In genomic region chr6:149393002-149393679, GRCh38 we compare ENCODE assay signal across 26 cellular contexts. TPM values are rescaled to one million over a fixed set of nuclear protein-coding genes. Genes with fewer than 3 reads are reported as not detected.
DNase-seq lines count a peak whose midpoint lies in the region; ATAC-seq and TF ChIP-seq lines count a peak whose summit lies in the region.
"Had no signal": no experiment of that assay in that cellular context is flagged by ENCODE, and none has a peak within 500 bp of the region (broad histone marks: within the 10 kb centered on the region; RNA-seq: fewer than 3 reads in every experiment).

No MANE protein-coding gene starts in this region.

- POLR2A ChIA-PET in PC-3 (lab: Charles Lee; ENCODE audit: unreplicated experiment), result interaction anchor here (0.6 kb wide), 1 partner anchor 75 kb away, joined by 3 read pairs; the partner anchor contains the start of gene TAB2

- H2AFZ ChIP-seq in PC-3 (ENCODE audit: low read length), result no peak overlapping the region
- H2AFZ ChIP-seq: neural progenitor cell had no signal

- H3K4me3 ChIP-seq in PC-3 (ENCODE audit: low read length), result no peak overlapping the region
- no peak overlapping the region for H3K4me3 ChIP-seq in choroid plexus epithelial cell (ENCODE audit: low read depth, low read length)
- H3K4me3 ChIP-seq in body of pancreas, result no peak overlapping the region
- H3K4me3 ChIP-seq: coronary artery, neural progenitor cell, suprapubic skin had no signal

- no peak for TF ChIP-seq POLR2A in body of pancreas (IDR thresholded peaks at IDR 0.05)

- H3K4me1 ChIP-seq in PC-3 (ENCODE audit: insufficient read depth, low read length) (peaks cover 10% of the 10 kb centered on the region), body of pancreas (peaks cover 25% of the 10 kb centered on the region)
- H3K4me1 ChIP-seq: neural progenitor cell had no signal

- H3K9me3 ChIP-seq in PC-3 (ENCODE audit: low read length), result no peaks in the 10 kb centered on the region
- no peaks in the 10 kb centered on the region for H3K9me3 ChIP-seq in body of pancreas
- H3K9me3 ChIP-seq: BE2C, suprapubic skin had no signal

- H3K4me2 ChIP-seq in PC-3 (ENCODE audit: low read length), result no peak overlapping the region
- H3K4me2 ChIP-seq: neural progenitor cell had no signal

- H3K9ac ChIP-seq in PC-3 (ENCODE audit: low read length), result no peak overlapping the region
- H3K9ac ChIP-seq: neural progenitor cell had no signal

- no TSS peak for BruUV-seq in PC-3 (replicated peaks; lab: Mats Ljungman, UMichigan)

- peak; percentile 24; the same call in 1 of the 2 replicates for ATAC-seq in PC-3
- ATAC-seq in body of pancreas, result no peak
- ATAC-seq: left ventricle myocardium superior had no signal

- no peaks in the 10 kb centered on the region for H3K9me2 ChIP-seq in PC-3 (replicated peaks; ENCODE audit: low read length)

- CTCF ChIA-PET in PC-3 (lab: Charles Lee), result no interaction called here

- no peak overlapping the region for H3K27ac ChIP-seq in PC-3 (ENCODE audit: low read length)
- H3K27ac ChIP-seq in body of pancreas, result no peak overlapping the region
- H3K27ac ChIP-seq: 22Rv1, brain microvascular endothelial cell, coronary artery, neural progenitor cell, suprapubic skin had no signal

- DNase-seq in NCI-H2171 treated with DMSO at 0.1 percent for 48 hours (lab: John Stamatoyannopoulos, UW) (peak; percentile 19), NCI-H2171 (lab: John Stamatoyannopoulos, UW) (no peak), AG08395 (ENCODE audit: low spot score) (peak; percentile 4), PC-3 (no peak), choroid plexus epithelial cell (ENCODE audit: low read depth) (peak; percentile 61), GOT3 (lab: John Stamatoyannopoulos, UW) (no peak), mesenteric fat pad (ENCODE audit: low spot score) (no peak), body of pancreas (no peak)
- DNase-seq: activated B cell treated with CpG ODN at 0.5 μM for 24 hours; activated naive CD8-positive, alpha-beta T cell treated with anti-CD3 and anti-CD28 coated beads, Interleukin-2, amount 10 ng/mL, durations not matched to agents 7 days and 5 days; BE2C; brain microvascular endothelial cell; Calu3; Karpas-422; left ventricle myocardium superior; NCI-H1092; NCI-H2081 treated with DMSO at 0.1 percent for 48 hours; NCI-H510A; NK-92 treated with Interleukin-12 subunit alpha and Interleukin-12 subunit beta, amount 100 ng/mL, for 24 hours; stimulated activated CD4-positive, alpha-beta T cell treated with anti-CD3 and anti-CD28 coated beads, Interleukin-4, amount 100 ng/mL, for 1 hour; T1000 had no signal

- intact Hi-C loops in PC-3 (cut with micrococcal nuclease), result no loop called here
- intact Hi-C loops in body of pancreas (cut with DNase I), result no loop called here

- peaks cover 38% of the 10 kb centered on the region for H3K79me2 ChIP-seq in PC-3 (ENCODE audit: low read length)

- no peak for TF ChIP-seq CTCF in PC-3 (conservative IDR thresholded peaks at IDR 0.05; ENCODE audit: low read depth, low read length)
- TF ChIP-seq CTCF in choroid plexus epithelial cell (conservative IDR thresholded peaks at IDR 0.05; ENCODE audit: low read depth, low read length), result no peak
- no peak for TF ChIP-seq CTCF in body of pancreas (IDR thresholded peaks at IDR 0.05)

- H4K20me1 ChIP-seq in PC-3 (ENCODE audit: low read length), result no peaks in the 10 kb centered on the region

- no peaks in the 10 kb centered on the region for H3F3A ChIP-seq in PC-3 (ENCODE audit: low read length, unreplicated experiment)

- peaks cover 4% of the 10 kb centered on the region for H3K36me3 ChIP-seq in PC-3 (ENCODE audit: low read depth, low read length)
- no peaks in the 10 kb centered on the region for H3K36me3 ChIP-seq in body of pancreas (replicated peaks in 1 of 2; ENCODE audit: insufficient read depth in 1 of 2, low read depth in 2 of 2)
- H3K36me3 ChIP-seq: brain microvascular endothelial cell had no signal

- no peaks in the 10 kb centered on the region for H3K27me3 ChIP-seq in PC-3 (ENCODE audit: low read length)
- no peaks in the 10 kb centered on the region for H3K27me3 ChIP-seq in body of pancreas
- H3K27me3 ChIP-seq: BE2C, brain microvascular endothelial cell, neural progenitor cell, suprapubic skin had no signal

RNA-seq across cellular contexts. Expression of gene SUMO4, which starts 6.9 kb away (rescaled TPM):
- total RNA-seq in PC-3 (2014; rRNA removed) (0.69 TPM in 1 of 2 replicates, not detected in the other), mesenteric fat pad (1.2 TPM), body of pancreas (1 to 10 TPM in 1 of 2 donors, not detected in 1; 1.3 TPM)
- total RNA-seq: SK-MEL-5 had no signal

Comparison
In these comparisons a context has a peak if more than half of its experiments do, and no peak if none do; other contexts are left out.
1. DNase-seq: peak in NCI-H2171 treated with DMSO at 0.1 percent for 48 hours (single experiment), AG08395 (single experiment) and choroid plexus epithelial cell (single experiment); none in NCI-H2171 (single experiment), PC-3 (single experiment), GOT3 (single experiment), mesenteric fat pad (single experiment) and body of pancreas (0 of 4).